ENCODE assay signal across 18 cellular contexts in genomic region chr10:33306126-33306525, GRCh38. TPM values are rescaled to one million over a fixed set of nuclear protein-coding genes. Genes with fewer than 3 reads are reported as not detected.
DNase-seq lines count a peak whose midpoint lies in the region; ATAC-seq, FAIRE-seq and TF ChIP-seq lines count a peak whose summit lies in the region.
"Had no signal": no experiment of that assay in that cellular context is flagged by ENCODE, and none has a peak within 500 bp of the region (broad histone marks: within the 10 kb centered on the region; RNA-seq: fewer than 3 reads in every experiment).

No MANE protein-coding gene starts in this region.

- H3K9me3 ChIP-seq in A549 (no peaks in the 10 kb centered on the region), endodermal cell (ENCODE audit: control insufficient read depth, low read length) (peaks cover 4% of the 10 kb centered on the region), mesenchymal stem cell (ENCODE audit: control insufficient read depth, low read length) (no peaks in the 10 kb centered on the region), ascending aorta (no peaks in the 10 kb centered on the region)
- H3K9me3 ChIP-seq: colonic mucosa had no signal

- FAIRE-seq in A549 (lab: Jason Lieb, UNC) = no peak
- FAIRE-seq: D721Med, GM18507, K562 had no signal

- H2BK5ac ChIP-seq in mesenchymal stem cell (ENCODE audit: low read depth, low read length, poor library complexity, severe bottlenecking) = no peak overlapping the region

- peaks cover 68% of the 10 kb centered on the region for H3K36me3 Mint-ChIP-seq in HFFc6 (ENCODE audit: low read depth)
- peaks cover 16% of the 10 kb centered on the region for H3K36me3 Mint-ChIP-seq in endodermal cell (ENCODE audit: low read depth)
- H3K36me3 Mint-ChIP-seq: naive thymus-derived CD4-positive, alpha-beta T cell had no signal

- TF ChIP-seq CTCF in A549 (IDR thresholded peaks at IDR 0.05) = no peak
- TF ChIP-seq CTCF in HFFc6 (IDR thresholded peaks at IDR 0.05) = no peak
- TF ChIP-seq CTCF in endodermal cell (conservative IDR thresholded peaks at IDR 0.05) = no peak
- TF ChIP-seq CTCF in ascending aorta (IDR thresholded peaks at IDR 0.05) = no peak

- H2BK120ac ChIP-seq in mesenchymal stem cell (ENCODE audit: low read depth, low read length) = no peak overlapping the region

- no peak for TF ChIP-seq EP300 in A549 (IDR thresholded peaks at IDR 0.05)

- no peak overlapping the region for H3K14ac ChIP-seq in mesenchymal stem cell (ENCODE audit: low read length in 2 of 2)

- peak overlapping the region; percentile 52 to 59; a peak in 5 of 6 replicates for H3K27ac ChIP-seq in A549
- no peak overlapping the region for H3K27ac ChIP-seq in endodermal cell (ENCODE audit: low read depth, low read length)
- peak overlapping the region; percentile 55 for H3K27ac ChIP-seq in mesenchymal stem cell (ENCODE audit: low read length, poor library complexity, severe bottlenecking)
- H3K27ac ChIP-seq in ascending aorta = no peak overlapping the region
- H3K27ac ChIP-seq: colonic mucosa had no signal

- H3K36me3 ChIP-seq in endodermal cell (ENCODE audit: control insufficient read depth, insufficient read depth, low read length) = peaks cover 31% of the 10 kb centered on the region
- peaks cover 23 to 69% of the 10 kb centered on the region in 2 experiments for H3K36me3 ChIP-seq in mesenchymal stem cell (ENCODE audit: control insufficient read depth in 1 of 2, insufficient read depth in 2 of 2, low read depth in 1 of 2, low read length in 2 of 2)
- H3K36me3 ChIP-seq in ascending aorta = no peaks in the 10 kb centered on the region
- H3K36me3 ChIP-seq: colonic mucosa had no signal

- TF ChIP-seq RAD21 in A549 (conservative IDR thresholded peaks at IDR 0.05 in 1 of 2, IDR thresholded peaks at IDR 0.05 in 1 of 2) = no peak

- H2AK5ac ChIP-seq in mesenchymal stem cell (ENCODE audit: low read length, severe bottlenecking) = no peak overlapping the region

- H3K4me1 Mint-ChIP-seq in HFFc6 (ENCODE audit: low read depth) = peaks cover 62% of the 10 kb centered on the region
- H3K4me1 Mint-ChIP-seq in endodermal cell = peaks cover 60% of the 10 kb centered on the region

- TF ChIP-seq POLR2A in A549 (IDR thresholded peaks at IDR 0.05; ENCODE audit: low read length) = no peak

- intact Hi-C loops in ascending aorta (cut with DNase I) = no loop called here

- H2BK12ac ChIP-seq in mesenchymal stem cell (ENCODE audit: low read length in 2 of 2) = no peak overlapping the region

- peak in 1 of 2 experiments; percentile 28; a peak in 2 of 6 replicates for ATAC-seq in A549
- ATAC-seq: activated CD8-positive, alpha-beta T cell treated with anti-CD3 and anti-CD28 coated beads for 36 hours; K562; naive thymus-derived CD4-positive, alpha-beta T cell had no signal

- H4K8ac ChIP-seq in mesenchymal stem cell (ENCODE audit: low read length) = no peak overlapping the region

- H4K91ac ChIP-seq in mesenchymal stem cell (ENCODE audit: low read length) = no peak overlapping the region

- H3K9ac ChIP-seq in endodermal cell (ENCODE audit: extremely low read depth, low read length, poor library complexity, severe bottlenecking) = no peak overlapping the region
- H3K9ac ChIP-seq in mesenchymal stem cell (ENCODE audit: low read length) = peak overlapping the region; percentile 26

- CTCF ChIA-PET in A549 (lab: Yijun Ruan, JAX) = interaction anchor here (0.8 to 1.1 kb wide), 4 partner anchors 18 to 1332 kb away, joined by 3 to 5 read pairs (median 3); no protein-coding TSS in a partner anchor

- WGBS in A549 (ENCODE audit: missing lambda C conversion rate) = 65% methylated on average over 5 of the region's 5 CpGs
- 63% methylated on average over 5 of the region's 5 CpGs; no CpG with 5 or more reads in 1 of the 2 experiments for WGBS in endodermal cell (ENCODE audit: insufficient coverage in 1 of 2, insufficient read length in 1 of 2), 2 experiments
- 7% methylated on average over 3 of the region's 5 CpGs for WGBS in mesenchymal stem cell

- H3K4me1 ChIP-seq in A549 = peaks cover 73% of the 10 kb centered on the region
- peaks cover 25% of the 10 kb centered on the region for H3K4me1 ChIP-seq in endodermal cell (ENCODE audit: control insufficient read depth, insufficient read depth, low read length)
- peaks cover 6% of the 10 kb centered on the region for H3K4me1 ChIP-seq in mesenchymal stem cell (ENCODE audit: control insufficient read depth, insufficient read depth, low read depth, low read length)
- H3K4me1 ChIP-seq in ascending aorta = peaks cover 0 to 13% of the 10 kb centered on the region in 2 donors

- POLR2A ChIA-PET in A549 (lab: Yijun Ruan, JAX) = no interaction called here

- H3K4me3 Mint-ChIP-seq in HFFc6 (no peak overlapping the region), endodermal cell (no peak overlapping the region)
- H3K4me3 Mint-ChIP-seq: activated CD8-positive, alpha-beta T cell treated with anti-CD3 and anti-CD28 coated beads for 36 hours; naive thymus-derived CD4-positive, alpha-beta T cell had no signal

- no peak overlapping the region for H2AFZ ChIP-seq in mesenchymal stem cell (ENCODE audit: low read depth, low read length)

- H3K4me3 ChIP-seq in A549 = no peak overlapping the region
- H3K4me3 ChIP-seq in endodermal cell (ENCODE audit: low read length) = no peak overlapping the region
- H3K4me3 ChIP-seq in mesenchymal stem cell (ENCODE audit: insufficient read depth in 1 of 2, low read depth in 1 of 2, low read length in 2 of 2) = no peak overlapping the region
- H3K4me3 ChIP-seq in ascending aorta = no peak overlapping the region
- H3K4me3 ChIP-seq: colonic mucosa, K562 had no signal

- DNase-seq in A549 (ENCODE audit: low read depth in 1 of 2, low spot score in 1 of 2) (no peak), HFFc6 (no peak), endodermal cell (no peak), mesenchymal stem cell (peak; percentile 85), SK-N-DZ (ENCODE audit: low spot score) (no peak), iPS-NIHi7 (ENCODE audit: extremely low spot score) (no peak), SIG-M5 (lab: John Stamatoyannopoulos, UW) (no peak), ascending aorta (ENCODE audit: low spot score in 2 of 2) (no peak)
- DNase-seq: activated CD8-positive, alpha-beta T cell treated with anti-CD3 and anti-CD28 coated beads for 36 hours; colonic mucosa; naive thymus-derived CD4-positive, alpha-beta T cell; NCI-H1105 treated with DMSO at 0.1 percent for 48 hours; NCI-H446 treated with DMSO at 0.1 percent for 48 hours; OCI-M1; substantia nigra had no signal

- H3K4me2 ChIP-seq in A549 = peak overlapping the region; percentile 51
- no peak overlapping the region for H3K4me2 ChIP-seq in mesenchymal stem cell (ENCODE audit: low read length, poor library complexity, severe bottlenecking)

- no peak overlapping the region for H2BK15ac ChIP-seq in mesenchymal stem cell (ENCODE audit: low read depth, poor library complexity, severe bottlenecking)

- H3K27me3 ChIP-seq in endodermal cell (ENCODE audit: control insufficient read depth, insufficient read depth, low read length, poor library complexity, severe bottlenecking) (no peaks in the 10 kb centered on the region), mesenchymal stem cell (ENCODE audit: control insufficient read depth in 1 of 2, insufficient read depth in 1 of 2, low read length in 2 of 2) (no peaks in the 10 kb centered on the region), ascending aorta (no peaks in the 10 kb centered on the region)
- H3K27me3 ChIP-seq: colonic mucosa had no signal

- H3K4ac ChIP-seq in mesenchymal stem cell (ENCODE audit: low read depth in 1 of 2, low read length in 2 of 2) = peak overlapping the region in 1 of 2 experiments; percentile 10

- peak overlapping the region; percentile 67 for H3K27ac Mint-ChIP-seq in HFFc6
- peak overlapping the region; percentile 71 for H3K27ac Mint-ChIP-seq in endodermal cell
- H3K27ac Mint-ChIP-seq: activated CD8-positive, alpha-beta T cell treated with anti-CD3 and anti-CD28 coated beads for 36 hours; naive thymus-derived CD4-positive, alpha-beta T cell had no signal

- H3K9me3 Mint-ChIP-seq in HFFc6 (no peaks in the 10 kb centered on the region), endodermal cell (no peaks in the 10 kb centered on the region)
- H3K9me3 Mint-ChIP-seq: activated CD8-positive, alpha-beta T cell treated with anti-CD3 and anti-CD28 coated beads for 36 hours had no signal

- no peak overlapping the region for H3K23ac ChIP-seq in mesenchymal stem cell (ENCODE audit: low read length in 2 of 2)

- peak overlapping the region in 1 of 2 experiments; percentile 54 for H3K18ac ChIP-seq in mesenchymal stem cell (ENCODE audit: low read depth in 1 of 2, low read length in 2 of 2)

- H3K27me3 Mint-ChIP-seq in HFFc6 (ENCODE audit: insufficient read depth) (peaks cover 2% of the 10 kb centered on the region; the same call in 1 of the 2 replicates), endodermal cell (ENCODE audit: insufficient read depth) (no peaks in the 10 kb centered on the region)

- peaks cover 2% of the 10 kb centered on the region for H3K79me1 ChIP-seq in mesenchymal stem cell (replicated peaks; ENCODE audit: low read length, poor library complexity, severe bottlenecking)

TF ChIP-seq in A549, 52 proteins besides CTCF, POLR2A, EP300 and RAD21 (continues in another document):
- no peak for TF ChIP-seq RCOR1 (IDR thresholded peaks at IDR 0.05; ENCODE audit: low read depth, low read length)
- no peak for TF ChIP-seq HES2 (IDR thresholded peaks at IDR 0.05)
- no peak for TF ChIP-seq CBX8 (IDR thresholded peaks at IDR 0.05)
- TF ChIP-seq HOXB5 (CRISPR knock-in tag; IDR thresholded peaks at IDR 0.05) = no peak
- TF ChIP-seq NR3C1 (IDR thresholded peaks at IDR 0.05) = no peak
- TF ChIP-seq SREBF2 (IDR thresholded peaks at IDR 0.05) = no peak
- no peak for TF ChIP-seq JUN (IDR thresholded peaks at IDR 0.05)
- no peak for TF ChIP-seq TP53 (CRISPR knock-in tag; IDR thresholded peaks at IDR 0.05)
- no peak for TF ChIP-seq MAFK (IDR thresholded peaks at IDR 0.05; ENCODE audit: partially characterized antibody)

RNA-seq across cellular contexts. Expression of gene NRP1, which starts 28.3 kb away (rescaled TPM):
- 208 and 259 TPM in 2 replicates for polyA plus RNA-seq in A549 (2011; rRNA removed)
- 44.4 and 49.6 TPM in 2 replicates for polyA plus RNA-seq in A549 (2012; cell fraction: cytosol; rRNA removed)
- polyA plus RNA-seq in A549 (2012; cell fraction: nucleus; rRNA removed) = 76.6 and 106 TPM in 2 replicates
- polyA plus RNA-seq in A549 (2017; fragmentation: RNase III; extraction: RNeasy Plus Mini Kit Qiagen cat#74134 plus additional on column Dnase treatment) = 115 to 147 TPM (median 121 TPM) in 3 replicates
- 264 and 271 TPM in 2 replicates for polyA minus RNA-seq in A549 (2011; rRNA and poly(A)+ RNA removed)
- 100 to 1,000 TPM; 136 to 164 (median 147) TPM for total RNA-seq in HFFc6 (2021; fragmentation: NEBNext Ultra II Directional; extraction: Animal tissue kit (Norgen Biotek cat#: 25700))
- total RNA-seq in endodermal cell = 10 to 100 TPM; 20.7 to 30.6 TPM
- 18.0 TPM for polyA plus RNA-seq in endodermal cell (2013, experiment 1 of 2)
- 18.6 TPM for polyA plus RNA-seq in endodermal cell (2013, experiment 2 of 2)
- polyA plus RNA-seq in mesenchymal stem cell (2013, experiment 1 of 2) = 29.3 TPM
- polyA plus RNA-seq in mesenchymal stem cell (2013, experiment 2 of 2) = 30.0 TPM
- 32.4 and 36.6 TPM in 2 replicates for polyA plus RNA-seq in SK-N-DZ (2014; cell fraction: cytosol; rRNA removed)
- 28.2 and 32.6 TPM in 2 replicates for polyA plus RNA-seq in SK-N-DZ (2014; cell fraction: nucleus; rRNA removed)
- total RNA-seq in ascending aorta = 122 TPM
- polyA plus RNA-seq: naive thymus-derived CD4-positive, alpha-beta T cell had no signal

Comparison
In these comparisons a context has a peak if more than half of its experiments do, and no peak if none do; other contexts are left out.
1. H3K27ac ChIP-seq: peak in A549 (2 of 2) and mesenchymal stem cell (single experiment); none in endodermal cell (single experiment) and ascending aorta (0 of 2).